5 cellular contexts compared by ENCODE assay signal in the genomic region with DNA sequence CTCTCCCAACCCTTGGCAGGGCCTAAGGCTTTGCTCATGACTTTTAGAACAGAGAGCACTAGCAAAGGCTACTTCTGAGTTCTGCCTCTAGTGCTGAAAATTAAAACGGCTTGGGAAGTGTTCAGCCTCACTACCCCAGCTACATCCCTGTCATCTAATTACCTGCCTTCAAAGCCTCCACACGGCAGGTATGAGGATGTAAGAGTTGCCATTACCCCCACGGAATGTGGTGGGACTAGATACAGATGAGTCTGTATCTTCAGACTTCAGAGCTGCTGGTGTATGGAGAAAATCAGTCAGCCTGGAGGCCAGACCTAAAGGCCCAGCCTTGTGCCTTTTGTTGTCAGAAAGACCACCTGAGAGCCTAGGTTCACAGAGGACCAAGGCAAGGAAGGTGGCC.
"Had no signal": no experiment of that assay in that cellular context is flagged by ENCODE, and none has a peak within 500 bp of the region (broad histone marks: within the 10 kb centered on the region; RNA-seq: fewer than 3 reads in every experiment).

No MANE protein-coding gene starts in this region.

- ATAC-seq: HepG2, K562 had no signal

- H3K4me3 ChIP-seq: K562 had no signal

- H3K27ac ChIP-seq: HL-60 had no signal

- DNase-seq: IMR-90, KBM-7 had no signal
